ENCODE assay signal across 8 cellular contexts in genomic region chr9:120579139-120579749, GRCh38. TPM values are rescaled to one million over a fixed set of nuclear protein-coding genes. Genes with fewer than 3 reads are reported as not detected.
DNase-seq lines count a peak whose midpoint lies in the region; ATAC-seq, FAIRE-seq and TF ChIP-seq lines count a peak whose summit lies in the region.

No MANE protein-coding gene starts in this region.

- no peaks in the 10 kb centered on the region for H3K9me3 ChIP-seq in A549
- H3K9me3 ChIP-seq in neuron (ENCODE audit: low read length): no peaks in the 10 kb centered on the region

- peak overlapping the region; percentile 91 for H2AFZ ChIP-seq in neuron (ENCODE audit: low read depth, low read length)

- no peak for TF ChIP-seq RAD21 in A549 (conservative IDR thresholded peaks at IDR 0.05 in 1 of 2, IDR thresholded peaks at IDR 0.05 in 1 of 2)

- peaks cover 18% of the 10 kb centered on the region for H3K4me1 ChIP-seq in A549
- peaks cover 21% of the 10 kb centered on the region for H3K4me1 ChIP-seq in neuron (ENCODE audit: insufficient read depth, low read length)

- no peaks in the 10 kb centered on the region for H3K27me3 ChIP-seq in neuron (ENCODE audit: insufficient read depth, low read length)

- H3K27ac ChIP-seq in A549: peak overlapping the region; percentile 87 to 94

- no peak for TF ChIP-seq EP300 in A549 (IDR thresholded peaks at IDR 0.05)

- WGBS in A549 (ENCODE audit: missing lambda C conversion rate): 8% methylated on average over 7 of the region's 9 CpGs

- peak overlapping the region; percentile 82 for H3K4me3 ChIP-seq in A549
- H3K4me3 ChIP-seq in neuron (ENCODE audit: low read length): peak overlapping the region; percentile 96

- no peak for TF ChIP-seq POLR2A in A549 (IDR thresholded peaks at IDR 0.05; ENCODE audit: low read length)
- no peak for TF ChIP-seq POLR2A in erythroblast (IDR thresholded peaks at IDR 0.05; ENCODE audit: low read length)

- peak overlapping the region; percentile 99 for H3K4me2 ChIP-seq in A549

- no peak for TF ChIP-seq CTCF in A549 (IDR thresholded peaks at IDR 0.05)

- ATAC-seq in A549: peak; percentile 16 to 40; a peak in 4 of 6 replicates
- peak; percentile 1 for ATAC-seq in GM18907 (IDR thresholded peaks at IDR 0.05; ENCODE audit: unreplicated experiment)

- peak; percentile 9 to 51 for DNase-seq in A549 (ENCODE audit: low read depth in 1 of 2, low spot score in 1 of 2)
- DNase-seq in SK-MEL-5 (ENCODE audit: low read depth, low spot score): peak; percentile 37
- DNase-seq in erythroblast (lab: John Stamatoyannopoulos, UW): peak; percentile 54 to 65
- no peak for DNase-seq in NCI-H2107 treated with DMSO at 0.1 percent for 48 hours (lab: John Stamatoyannopoulos, UW; ENCODE audit: unreplicated experiment)
- no peak for DNase-seq in superior temporal gyrus (ENCODE audit: extremely low spot score)
- DNase-seq in NCI-H1436 treated with DMSO at 0.1 percent for 48 hours (lab: John Stamatoyannopoulos, UW): no peak

- FAIRE-seq in A549 (lab: Jason Lieb, UNC): no peak

- H3K36me3 ChIP-seq in neuron (ENCODE audit: insufficient read depth, low read length): no peaks in the 10 kb centered on the region

- in situ Hi-C loops in SK-MEL-5 (cut with HindIII; ENCODE audit: low pct_unique_long_range_greater_than_20kb, low sequenced_read_pairs): no loop called here

- CTCF ChIA-PET in A549 (lab: Yijun Ruan, JAX): interaction anchor here (1.1 kb wide), 1 partner anchor 129 kb away, joined by 4 read pairs; no protein-coding TSS in a partner anchor

- POLR2A ChIA-PET in A549 (lab: Yijun Ruan, JAX): no interaction called here

TF ChIP-seq in A549, 52 proteins besides CTCF, POLR2A, EP300 and RAD21:
- no peak for TF ChIP-seq HES2 (IDR thresholded peaks at IDR 0.05)
- TF ChIP-seq HOXA7 (CRISPR knock-in tag; IDR thresholded peaks at IDR 0.05): no peak
- TF ChIP-seq ZNF302 (CRISPR knock-in tag; IDR thresholded peaks at IDR 0.05): no peak
- no peak for TF ChIP-seq JUN (IDR thresholded peaks at IDR 0.05)
- no peak for TF ChIP-seq TFCP2L1 (CRISPR knock-in tag; IDR thresholded peaks at IDR 0.05)
- no peak for TF ChIP-seq SMC3 (IDR thresholded peaks at IDR 0.05)
- no peak for TF ChIP-seq EHF (CRISPR knock-in tag; IDR thresholded peaks at IDR 0.05)
- no peak for TF ChIP-seq CBX2 (IDR thresholded peaks at IDR 0.05; ENCODE audit: borderline replicate concordance, low read depth)
- TF ChIP-seq MYC (IDR thresholded peaks at IDR 0.05; ENCODE audit: borderline replicate concordance, low read length): no peak
- TF ChIP-seq ELK1 (IDR thresholded peaks at IDR 0.05; ENCODE audit: low read depth, low read length): no peak
- no peak for TF ChIP-seq HOXB13 (CRISPR knock-in tag; IDR thresholded peaks at IDR 0.05; ENCODE audit: low read depth)
- no peak for TF ChIP-seq ATOH8 (CRISPR knock-in tag; IDR thresholded peaks at IDR 0.05; ENCODE audit: low read depth)
- no peak for TF ChIP-seq RARB (CRISPR knock-in tag; IDR thresholded peaks at IDR 0.05)
- no peak for TF ChIP-seq SREBF2 (IDR thresholded peaks at IDR 0.05)
- TF ChIP-seq FOSL2 (IDR thresholded peaks at IDR 0.05): no peak
- TF ChIP-seq FOSL2 (CRISPR knock-in tag; IDR thresholded peaks at IDR 0.05): no peak
- no peak for TF ChIP-seq HMGXB4 (CRISPR knock-in tag; IDR thresholded peaks at IDR 0.05; ENCODE audit: borderline replicate concordance)
- no peak for TF ChIP-seq JUNB (IDR thresholded peaks at IDR 0.05)
- no peak for TF ChIP-seq ZSCAN20 (CRISPR knock-in tag; IDR thresholded peaks at IDR 0.05)
- no peak for TF ChIP-seq KDM1A (IDR thresholded peaks at IDR 0.05; ENCODE audit: low read depth)

RNA-seq across cellular contexts. Expression of gene CDK5RAP2, which starts 0.7 kb away (rescaled TPM):
- polyA plus RNA-seq in A549 (2011; rRNA removed): 37.1 and 44.6 TPM in 2 replicates
- polyA plus RNA-seq in A549 (2012; cell fraction: cytosol; rRNA removed): 31.3 and 34.2 TPM in 2 replicates
- 78.3 and 93.3 TPM in 2 replicates for polyA plus RNA-seq in A549 (2012; cell fraction: nucleus; rRNA removed)
- 28.7 to 31.9 TPM (median 29.1 TPM) in 3 replicates for polyA plus RNA-seq in A549 (2017; fragmentation: RNase III; extraction: RNeasy Plus Mini Kit Qiagen cat#74134 plus additional on column Dnase treatment)
- polyA minus RNA-seq in A549 (2011; rRNA and poly(A)+ RNA removed): 62.0 and 63.0 TPM in 2 replicates
- total RNA-seq in SK-MEL-5 (2014; rRNA removed; shearing (Covaris generic)): 114 and 139 TPM in 2 replicates
- polyA plus RNA-seq in SK-MEL-5 (2015; cell fraction: cytosol; rRNA removed): 77.0 and 127 TPM in 2 replicates
- 315 and 410 TPM in 2 replicates for polyA plus RNA-seq in SK-MEL-5 (2015; cell fraction: nucleus; rRNA removed)

Comparison
In these comparisons a context has a peak if more than half of its experiments do, and no peak if none do; other contexts are left out.
1. DNase-seq: peak in A549 (2 of 2), SK-MEL-5 (single experiment) and erythroblast (2 of 2); none in NCI-H2107 treated with DMSO at 0.1 percent for 48 hours (single experiment), superior temporal gyrus (single experiment) and NCI-H1436 treated with DMSO at 0.1 percent for 48 hours (single experiment).